In genomic region chr16:67192781-67193260, GRCh38 we compare ENCODE assay signal across 9 cellular contexts. TPM values are rescaled to one million over a fixed set of nuclear protein-coding genes. Genes with fewer than 3 reads are reported as not detected.
DNase-seq lines count a peak whose midpoint lies in the region; ATAC-seq and TF ChIP-seq lines count a peak whose summit lies in the region.
"Had no signal": no experiment of that assay in that cellular context is flagged by ENCODE, and none has a peak within 500 bp of the region (broad histone marks: within the 10 kb centered on the region; RNA-seq: fewer than 3 reads in every experiment).

No MANE protein-coding gene starts in this region.

- POLR2A ChIA-PET in activated CD4-positive, alpha-beta T cell treated with anti-CD3 and anti-CD28 coated beads, Interleukin-2, amount 10 ng/mL, durations not matched to agents 7 days and 5 days (lab: Charles Lee), result no interaction called here

- 25 to 36% methylated on average over 16 of the region's 16 CpGs for whole genome bisulfite sequencing in thyroid gland, 2 donors

- peak overlapping the region; percentile 85 for H3K27ac Mint-ChIP-seq in activated CD4-positive, alpha-beta T cell treated with anti-CD3 and anti-CD28 coated beads, Interleukin-2, amount 10 ng/mL, durations not matched to agents 7 days and 5 days
- H3K27ac Mint-ChIP-seq in activated naive CD8-positive, alpha-beta T cell treated with anti-CD3 and anti-CD28 coated beads, Interleukin-2, amount 50 U/mL, for 24 hours, result peak overlapping the region; percentile 83

- TF ChIP-seq CTCF in left lung (IDR thresholded peaks at IDR 0.05), result no peak
- TF ChIP-seq CTCF in thyroid gland (IDR thresholded peaks at IDR 0.05), result no peak

- H3K4me3 Mint-ChIP-seq in activated CD4-positive, alpha-beta T cell treated with anti-CD3 and anti-CD28 coated beads, Interleukin-2, amount 10 ng/mL, durations not matched to agents 7 days and 5 days, result peak overlapping the region; percentile 93
- H3K4me3 Mint-ChIP-seq in activated naive CD8-positive, alpha-beta T cell treated with anti-CD3 and anti-CD28 coated beads, Interleukin-2, amount 50 U/mL, for 24 hours, result peak overlapping the region; percentile 90

- no peaks in the 10 kb centered on the region for H3K27me3 Mint-ChIP-seq in activated CD4-positive, alpha-beta T cell treated with anti-CD3 and anti-CD28 coated beads, Interleukin-2, amount 10 ng/mL, durations not matched to agents 7 days and 5 days
- no peaks in the 10 kb centered on the region for H3K27me3 Mint-ChIP-seq in activated naive CD8-positive, alpha-beta T cell treated with anti-CD3 and anti-CD28 coated beads, Interleukin-2, amount 50 U/mL, for 24 hours

- H3K4me1 ChIP-seq in left lung (peaks cover 15 to 58% of the 10 kb centered on the region in 2 donors), thyroid gland (peaks cover 14 to 22% of the 10 kb centered on the region in 2 donors)

- no peaks in the 10 kb centered on the region for H3K9me3 Mint-ChIP-seq in activated CD4-positive, alpha-beta T cell treated with anti-CD3 and anti-CD28 coated beads, Interleukin-2, amount 10 ng/mL, durations not matched to agents 7 days and 5 days
- H3K9me3 Mint-ChIP-seq in activated naive CD8-positive, alpha-beta T cell treated with anti-CD3 and anti-CD28 coated beads, Interleukin-2, amount 50 U/mL, for 24 hours, result no peaks in the 10 kb centered on the region

- H3K36me3 ChIP-seq in left lung, result peaks cover 0 to 44% of the 10 kb centered on the region in 2 donors
- peaks cover 29 to 36% of the 10 kb centered on the region in 2 donors for H3K36me3 ChIP-seq in thyroid gland

- H3K27me3 ChIP-seq in left lung, result no peaks in the 10 kb centered on the region
- no peaks in the 10 kb centered on the region for H3K27me3 ChIP-seq in thyroid gland

- peaks cover 38% of the 10 kb centered on the region for H3K36me3 Mint-ChIP-seq in activated CD4-positive, alpha-beta T cell treated with anti-CD3 and anti-CD28 coated beads, Interleukin-2, amount 10 ng/mL, durations not matched to agents 7 days and 5 days (ENCODE audit: low read depth)
- H3K36me3 Mint-ChIP-seq in activated naive CD8-positive, alpha-beta T cell treated with anti-CD3 and anti-CD28 coated beads, Interleukin-2, amount 50 U/mL, for 24 hours (ENCODE audit: low read depth), result peaks cover 41% of the 10 kb centered on the region

- H3K9me3 ChIP-seq in left lung (no peaks in the 10 kb centered on the region), thyroid gland (no peaks in the 10 kb centered on the region)

- ATAC-seq in activated naive CD8-positive, alpha-beta T cell treated with anti-CD3 and anti-CD28 coated beads, Interleukin-2, amount 50 U/mL, for 24 hours, result no peak
- ATAC-seq in left lung, result no peak

- CTCF ChIA-PET in activated CD4-positive, alpha-beta T cell treated with anti-CD3 and anti-CD28 coated beads, Interleukin-2, amount 10 ng/mL, durations not matched to agents 7 days and 5 days (lab: Charles Lee), result interaction anchor here (0.6 to 2.0 kb wide), 9 partner anchors 10 to 396 kb away, joined by 3 to 6 read pairs (median 3); partner anchors contain the start of gene NOL3

- intact Hi-C loops in left lung (cut with DNase I) (no loop called here), thyroid gland (cut with DNase I) (no loop called here)

- H3K4me3 ChIP-seq in left lung (peak overlapping the region; percentile 97 to 99), thyroid gland (replicated peaks in 1 of 3) (peak overlapping the region; percentile 7 to 98 (median 94))

- no peak for TF ChIP-seq POLR2A in thyroid gland (IDR thresholded peaks at IDR 0.05)

- no peak for DNase-seq in activated CD4-positive, alpha-beta T cell treated with anti-CD3 and anti-CD28 coated beads, Interleukin-2, amount 10 ng/mL, durations not matched to agents 7 days and 5 days
- DNase-seq in activated CD4-positive, alpha-beta T cell treated with anti-CD3 and anti-CD28 coated beads for 48 hours, result no peak
- DNase-seq in activated naive CD8-positive, alpha-beta T cell treated with anti-CD3 and anti-CD28 coated beads, Interleukin-2, amount 50 U/mL, for 24 hours, result no peak
- DNase-seq in left lung (no peak), thyroid gland (no peak), GF-D8 (lab: John Stamatoyannopoulos, UW) (no peak), NCI-H1694 treated with DMSO at 0.1 percent for 48 hours (lab: John Stamatoyannopoulos, UW) (no peak)
- no peak for DNase-seq in stimulated activated CD4-positive, alpha-beta T cell treated with anti-CD3 and anti-CD28 coated beads, Interleukin-15, amount 100 ng/mL, for 24 hours
- DNase-seq: NCI-H1930 had no signal

- H3K4me1 Mint-ChIP-seq in activated CD4-positive, alpha-beta T cell treated with anti-CD3 and anti-CD28 coated beads, Interleukin-2, amount 10 ng/mL, durations not matched to agents 7 days and 5 days, result peaks cover 49% of the 10 kb centered on the region
- peaks cover 38% of the 10 kb centered on the region for H3K4me1 Mint-ChIP-seq in activated naive CD8-positive, alpha-beta T cell treated with anti-CD3 and anti-CD28 coated beads, Interleukin-2, amount 50 U/mL, for 24 hours

- H3K27ac ChIP-seq in left lung, result peak overlapping the region in 1 of 2 donors; percentile 82
- peak overlapping the region in 2 of 3 donors; percentile 54 to 61 for H3K27ac ChIP-seq in thyroid gland

RNA-seq across cellular contexts. Expression of gene E2F4, which starts 0.9 kb away (rescaled TPM):
- total RNA-seq in activated CD4-positive, alpha-beta T cell treated with anti-CD3 and anti-CD28 coated beads, Interleukin-2, amount 10 ng/mL, durations not matched to agents 7 days and 5 days, result 100 to 1,000 TPM; 114 to 120 TPM
- total RNA-seq in left lung, result 10 to 100 TPM; 47.7 to 81.4 TPM
- 100 to 1,000 TPM in 1 of 4 donors, 10 to 100 TPM in 3; 77.6 to 117 (median 89.1) TPM for total RNA-seq in thyroid gland

RNA-seq across cellular contexts. Expression of gene EXOC3L1, which starts 2.9 kb away (rescaled TPM):
- total RNA-seq in activated CD4-positive, alpha-beta T cell treated with anti-CD3 and anti-CD28 coated beads, Interleukin-2, amount 10 ng/mL, durations not matched to agents 7 days and 5 days, result not detected
- 10 to 100 TPM; 10.9 to 16.9 TPM for total RNA-seq in left lung
- total RNA-seq in thyroid gland, result 1 to 10 TPM; 5.9 to 8.6 (median 7.6) TPM

RNA-seq across cellular contexts. Expression of gene ELMO3, which starts 6.1 kb away (rescaled TPM):
- 1 to 10 TPM; 6.2 to 6.3 TPM for total RNA-seq in activated CD4-positive, alpha-beta T cell treated with anti-CD3 and anti-CD28 coated beads, Interleukin-2, amount 10 ng/mL, durations not matched to agents 7 days and 5 days
- 10 to 100 TPM; 14.8 to 21.2 TPM for total RNA-seq in left lung
- 10 to 100 TPM; 26.0 to 37.8 (median 30.0) TPM for total RNA-seq in thyroid gland

RNA-seq across cellular contexts. Expression of gene MATCAP1, which starts 9.1 kb away (rescaled TPM):
- 10 to 100 TPM; 47.5 to 51.4 TPM for total RNA-seq in activated CD4-positive, alpha-beta T cell treated with anti-CD3 and anti-CD28 coated beads, Interleukin-2, amount 10 ng/mL, durations not matched to agents 7 days and 5 days
- total RNA-seq in left lung (10 to 100 TPM; 36.8 to 44.7 TPM), thyroid gland (10 to 100 TPM; 20.3 to 50.0 (median 32.4) TPM)

RNA-seq across cellular contexts. Expression of gene NOL3, which starts 22.5 kb away (rescaled TPM):
- 10 to 100 TPM in 1 of 2 experiments, 1 to 10 TPM in 1; 8.9 to 13.3 TPM for total RNA-seq in activated CD4-positive, alpha-beta T cell treated with anti-CD3 and anti-CD28 coated beads, Interleukin-2, amount 10 ng/mL, durations not matched to agents 7 days and 5 days
- total RNA-seq in left lung (10 to 100 TPM; 29.5 to 36.7 TPM), thyroid gland (10 to 100 TPM; 38.3 to 97.0 (median 63.5) TPM)

Comparison
In these comparisons a context has a peak if more than half of its experiments do, and no peak if none do; other contexts are left out.
1. RNA of gene EXOC3L1, which starts 2.9 kb away (total RNA-seq): 10.9 to 16.9 TPM in left lung and 5.9 to 8.6 TPM in thyroid gland; not detected in activated CD4-positive, alpha-beta T cell treated with anti-CD3 and anti-CD28 coated beads, Interleukin-2, amount 10 ng/mL, durations not matched to agents 7 days and 5 days; every median in the first group is over 4 times any median in the second.